ENCODE assay signal across 20 cellular contexts in genomic region chr2:12096425-12096824, GRCh38.
"Had no signal": no experiment of that assay in that cellular context is flagged by ENCODE, and none has a peak within 500 bp of the region (broad histone marks: within the 10 kb centered on the region; RNA-seq: fewer than 3 reads in every experiment).

No MANE protein-coding gene starts in this region.

- H3K4me3 Mint-ChIP-seq: activated T-helper 1 cell treated with anti-CD3 and anti-CD28 coated beads, Interleukin-12 subunit alpha, Interleukin-12 subunit beta, Interleukin-2, Interleukin-4 antibody, amounts not matched to agents 30 ng/mL and 10 ng/mL and 1 ng/mL, durations not matched to agents 14 hours and 24 hours and 36 hours; dendritic cell treated with granulocyte-macrophage colony-stimulating factor and Interleukin-4, amounts not matched to agents 40 ng/mL and 50 ng/mL, for 4 days; naive B cell; neural crest cell; stimulated activated effector memory CD8-positive, alpha-beta T cell treated with anti-CD3 and anti-CD28 coated beads, Interleukin-12 subunit alpha, Interleukin-12 subunit beta, amount 100 ng/mL, for 72 hours; type B pancreatic cell had no signal

- H3K36me3 Mint-ChIP-seq: naive B cell; stimulated activated effector memory CD8-positive, alpha-beta T cell treated with anti-CD3 and anti-CD28 coated beads, Interleukin-12 subunit alpha, Interleukin-12 subunit beta, amount 100 ng/mL, for 72 hours; type B pancreatic cell had no signal

- H3K27ac ChIP-seq: pancreas, right lobe of liver, testis, WERI-Rb-1 had no signal

- H3K36me3 ChIP-seq: pancreas, right lobe of liver, WERI-Rb-1 had no signal

- H3K9me3 ChIP-seq: mucosa of descending colon, pancreas, right lobe of liver, testis had no signal

- H3K4me1 ChIP-seq: pancreas, right lobe of liver, testis had no signal

- H3K27me3 ChIP-seq: pancreas, right lobe of liver, testis had no signal

- H3K9me3 Mint-ChIP-seq: activated naive CD4-positive, alpha-beta T cell treated with anti-CD3 and anti-CD28 coated beads, Interleukin-2, amount 50 U/mL, for 72 hours; activated T-helper 1 cell treated with anti-CD3 and anti-CD28 coated beads, Interleukin-12 subunit alpha, Interleukin-12 subunit beta, Interleukin-2, Interleukin-4 antibody, amounts not matched to agents 30 ng/mL and 10 ng/mL and 1 ng/mL, durations not matched to agents 14 hours and 24 hours and 36 hours; dendritic cell treated with granulocyte-macrophage colony-stimulating factor and Interleukin-4, amounts not matched to agents 40 ng/mL and 50 ng/mL, for 4 days; neural crest cell; stimulated activated effector memory CD8-positive, alpha-beta T cell treated with anti-CD3 and anti-CD28 coated beads, Interleukin-12 subunit alpha, Interleukin-12 subunit beta, amount 100 ng/mL, for 72 hours; type B pancreatic cell had no signal

- DNase-seq: activated CD4-positive, alpha-beta T cell treated with anti-CD3 and anti-CD28 coated beads, Interleukin-2, amount 50 U/mL, for 48 hours; activated gamma-delta T cell treated with Interleukin-2 at 50 U/mL for 16 hours; cerebellar nuclear complex; effector memory CD4-positive, alpha-beta T cell; mesenchymal stem cell; mucosa of descending colon; naive B cell; pancreas; right lobe of liver; small intestine; stimulated activated CD4-positive, alpha-beta T cell treated with anti-CD3 and anti-CD28 coated beads, Interleukin-4, amount 100 ng/mL, for 24 hours; T-helper 2 cell; testis; WERI-Rb-1 had no signal

- H3K27ac Mint-ChIP-seq: activated naive CD4-positive, alpha-beta T cell treated with anti-CD3 and anti-CD28 coated beads, Interleukin-2, amount 50 U/mL, for 72 hours; activated T-helper 1 cell treated with anti-CD3 and anti-CD28 coated beads, Interleukin-12 subunit alpha, Interleukin-12 subunit beta, Interleukin-2, Interleukin-4 antibody, amounts not matched to agents 30 ng/mL and 10 ng/mL and 1 ng/mL, durations not matched to agents 14 hours and 24 hours and 36 hours; dendritic cell treated with granulocyte-macrophage colony-stimulating factor and Interleukin-4, amounts not matched to agents 40 ng/mL and 50 ng/mL, for 4 days; stimulated activated effector memory CD8-positive, alpha-beta T cell treated with anti-CD3 and anti-CD28 coated beads, Interleukin-12 subunit alpha, Interleukin-12 subunit beta, amount 100 ng/mL, for 72 hours; type B pancreatic cell had no signal

- H3K4me3 ChIP-seq: mucosa of descending colon, pancreas, right lobe of liver, testis had no signal

- ATAC-seq: activated naive CD4-positive, alpha-beta T cell treated with anti-CD3 and anti-CD28 coated beads, Interleukin-2, amount 50 U/mL, for 72 hours; mucosa of descending colon; pancreas; right lobe of liver; stimulated activated effector memory CD8-positive, alpha-beta T cell treated with anti-CD3 and anti-CD28 coated beads, Interleukin-12 subunit alpha, Interleukin-12 subunit beta, amount 100 ng/mL, for 72 hours had no signal

- H3K27me3 Mint-ChIP-seq: naive B cell had no signal
